8 cellular contexts compared by ENCODE assay signal in the genomic region with DNA sequence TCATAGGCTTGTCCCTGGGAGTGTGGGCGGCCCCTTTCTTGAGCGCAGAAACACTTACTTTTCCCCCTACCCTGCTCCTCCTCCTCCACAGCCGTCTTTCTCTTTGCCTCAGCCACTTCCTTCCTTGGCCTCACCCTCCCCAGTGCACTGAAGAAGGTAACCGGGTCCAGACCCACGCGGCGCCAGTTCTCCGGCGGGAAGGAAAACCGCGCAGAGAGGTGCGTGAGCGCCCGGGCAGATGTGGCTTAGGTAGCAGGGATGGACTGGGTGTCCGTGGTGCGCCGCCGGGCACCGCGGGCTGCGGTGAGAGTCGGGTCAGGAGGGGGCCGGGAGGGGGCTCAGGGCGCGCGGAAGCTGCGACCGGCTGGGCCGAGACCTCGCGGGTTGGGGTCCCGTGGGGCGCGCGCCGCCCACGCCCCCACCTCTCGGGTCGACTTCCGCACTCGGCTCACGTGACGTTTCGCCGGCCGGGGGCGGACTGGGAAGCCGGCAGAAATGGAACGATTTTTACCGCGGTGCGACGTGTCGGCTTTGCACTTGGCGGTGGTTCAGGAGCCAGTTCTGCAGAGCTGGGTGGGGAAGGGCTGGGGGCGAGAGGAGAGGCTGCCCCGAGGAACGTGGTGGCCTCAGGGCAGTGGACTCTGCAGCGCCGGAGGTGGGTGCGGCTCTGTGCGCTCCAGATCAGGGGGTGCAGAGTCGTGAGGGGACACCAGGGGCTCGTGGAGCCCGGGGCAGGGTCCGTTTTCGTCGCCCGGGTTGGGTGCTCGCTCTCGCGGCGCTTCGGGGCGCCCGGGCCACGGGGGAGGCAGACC. TPM values are rescaled to one million over a fixed set of nuclear protein-coding genes. Genes with fewer than 3 reads are reported as not detected.
A peak's percentile ranks its signal among the peaks of the same experiment; 100 is the strongest.
DNase-seq lines count a peak whose midpoint lies in the region; ATAC-seq and TF ChIP-seq lines count a peak whose summit lies in the region.

TSS of gene ABRACL (plus strand) at position 88 of the 812 bp plus-strand sequence. CDS start 5,416 bp downstream, outside the sequence.

- H2AFZ ChIP-seq in IMR-90 (replicated peaks; ENCODE audit: low read length, poor library complexity) (peak within 1 kb of the TSS; percentile 98), neuron (ENCODE audit: low read depth, low read length) (peak within 1 kb of the TSS; percentile 91)

- WGBS in IMR-90 (ENCODE audit: extremely low coverage in 2 of 2, insufficient read length in 1 of 2), 2 experiments, result 0% methylated on average over 47 of the region's 77 CpGs; no CpG with 5 or more reads in 1 of the 2 experiments

- peak within 1 kb of the TSS; percentile 98 for H3K4me3 ChIP-seq in IMR-90 (ENCODE audit: insufficient read depth, low read depth, low read length)
- H3K4me3 ChIP-seq in foreskin fibroblast (ENCODE audit: low read depth in 1 of 2, low read length in 2 of 2), result peak within 1 kb of the TSS; percentile 92 to 96
- H3K4me3 ChIP-seq in neuron (ENCODE audit: low read length), result peak within 1 kb of the TSS; percentile 69
- peak within 1 kb of the TSS; percentile 86 to 98 (median 92) for H3K4me3 ChIP-seq in subcutaneous abdominal adipose tissue (ENCODE audit: low read depth in 1 of 5, low read length in 5 of 5)

- peak within 1 kb of the TSS; percentile 32; the same call in 1 of the 3 replicates for H2BK15ac ChIP-seq in IMR-90 (ENCODE audit: low read depth, low read length)

- H2BK120ac ChIP-seq in IMR-90 (ENCODE audit: low read depth, low read length), result peak within 1 kb of the TSS; percentile 59

- peak within 1 kb of the TSS; percentile 83 for H2AK9ac ChIP-seq in IMR-90 (replicated peaks; ENCODE audit: low read depth, low read length, poor library complexity)

- peak within 1 kb of the TSS; percentile 79 for H3K18ac ChIP-seq in IMR-90 (ENCODE audit: low read depth, low read length)

- H3K9me1 ChIP-seq in IMR-90 (ENCODE audit: insufficient read depth, low read length), result peaks cover 11% of the 10 kb centered on the region; the same call in 1 of the 2 replicates

- H3K79me1 ChIP-seq in IMR-90 (ENCODE audit: low read depth in 1 of 2, low read length in 2 of 2), result peaks cover 7 to 46% of the 10 kb centered on the region in 2 experiments

- H3K4me1 ChIP-seq in IMR-90 (ENCODE audit: control insufficient read depth, insufficient read depth, low read length) (no peaks in the 10 kb centered on the region; the same call in 1 of the 2 replicates), neuron (ENCODE audit: insufficient read depth, low read length) (peaks cover 19% of the 10 kb centered on the region), subcutaneous abdominal adipose tissue (ENCODE audit: control insufficient read depth in 5 of 5, insufficient read depth in 5 of 5, low read length in 5 of 5) (peaks cover 0 to 24% (median 19%) of the 10 kb centered on the region in 5 donors)

- H3K9me3 ChIP-seq in IMR-90 (ENCODE audit: control insufficient read depth, insufficient read depth, low read length) (no peaks in the 10 kb centered on the region), neuron (ENCODE audit: low read length) (no peaks in the 10 kb centered on the region), subcutaneous abdominal adipose tissue (ENCODE audit: control insufficient read depth in 5 of 5, low read length in 5 of 5) (no peaks in the 10 kb centered on the region)

- peak within 1 kb of the TSS; percentile 81 for H3K4ac ChIP-seq in IMR-90 (ENCODE audit: low read depth, low read length)

- peak within 1 kb of the TSS; percentile 75 for H4K5ac ChIP-seq in IMR-90 (ENCODE audit: low read depth, low read length)

- peak within 1 kb of the TSS; percentile 85 for H3K9ac ChIP-seq in IMR-90 (ENCODE audit: low read depth, low read length)
- H3K9ac ChIP-seq in subcutaneous abdominal adipose tissue (ENCODE audit: low read length in 5 of 5), result peak within 1 kb of the TSS; percentile 39 to 83 (median 78)

- in situ Hi-C loops in IMR-90 (cut with MboI; ENCODE audit: low sequenced_read_pairs), result no loop called here

- ATAC-seq in GM21526 (IDR thresholded peaks at IDR 0.05; ENCODE audit: low FRiP score, unreplicated experiment), result peak; percentile 60
- peak; percentile 78 for ATAC-seq in IMR-90 (ENCODE audit: low read depth)

- CTCF ChIA-PET in IMR-90 (lab: Yijun Ruan, JAX), result no interaction called here

- peak within 1 kb of the TSS; percentile 76 for H4K91ac ChIP-seq in IMR-90 (ENCODE audit: insufficient read depth, low read depth, low read length)

- TF ChIP-seq POLR2A in IMR-90 (IDR thresholded peaks at IDR 0.05; ENCODE audit: low read depth, low read length) (peak; percentile 37), Raji (IDR thresholded peaks at IDR 0.05; ENCODE audit: insufficient read depth, low read depth, low read length) (peak; percentile 51)

- H3K27me3 ChIP-seq in IMR-90 (ENCODE audit: control insufficient read depth, insufficient read depth, low read length) (no peaks in the 10 kb centered on the region), neuron (ENCODE audit: insufficient read depth, low read length) (no peaks in the 10 kb centered on the region), subcutaneous abdominal adipose tissue (ENCODE audit: control insufficient read depth in 5 of 5, insufficient read depth in 4 of 5, low read length in 5 of 5) (no peaks in the 10 kb centered on the region)

- intact Hi-C loops in IMR-90 (cut with micrococcal nuclease), result no loop called here

- dilution Hi-C loops in IMR-90 (cut with HindIII; ENCODE audit: low sequenced_read_pairs, unreplicated experiment), result no loop called here

- H2BK5ac ChIP-seq in IMR-90 (ENCODE audit: low read depth, low read length, poor library complexity, severe bottlenecking), result peak within 1 kb of the TSS; percentile 75

- TF ChIP-seq RAD21 in IMR-90 (IDR thresholded peaks at IDR 0.05; ENCODE audit: low read length), result no peak

- DNase-seq in DMS153 (lab: John Stamatoyannopoulos, UW) (peak; percentile 44), IMR-90 (peak; percentile 63), foreskin fibroblast (peak; percentile 41 to 70)
- DNase-seq in activated effector memory CD4-positive, alpha-beta T cell treated with Interleukin-2 at 50 U/mL for 16 hours, result peak; percentile 70

- 0 out of 2 replicates have a peak within 1 kb of the TSS, but pooled peaks have one; percentile 26 for H2BK20ac ChIP-seq in IMR-90 (ENCODE audit: low read depth, low read length)

- peak within 1 kb of the TSS; percentile 46 for H3K56ac ChIP-seq in IMR-90 (ENCODE audit: extremely low read depth, insufficient read depth, low read length)

- H4K20me1 ChIP-seq in IMR-90 (ENCODE audit: insufficient read depth, low read length), result peaks cover 6% of the 10 kb centered on the region; the same call in 1 of the 2 replicates

- H3K14ac ChIP-seq in IMR-90 (replicated peaks; ENCODE audit: low read depth, low read length), result peak within 1 kb of the TSS; percentile 85

- H2AK5ac ChIP-seq in IMR-90 (ENCODE audit: low read depth, low read length), result peak within 1 kb of the TSS; percentile 55; the same call in 1 of the 2 replicates

- peak within 1 kb of the TSS; percentile 89 for H3K27ac ChIP-seq in IMR-90 (ENCODE audit: insufficient read depth, low read length)
- peak within 1 kb of the TSS; percentile 76 for H3K27ac ChIP-seq in subcutaneous abdominal adipose tissue (ENCODE audit: low read depth, low read length)

- H4K8ac ChIP-seq in IMR-90 (ENCODE audit: low read depth in 2 of 2, low read length in 2 of 2), result peak within 1 kb of the TSS; percentile 44 to 77

- TF ChIP-seq CTCF in IMR-90 (conservative IDR thresholded peaks at IDR 0.05; ENCODE audit: low read depth, low read length) (no peak), foreskin fibroblast (IDR thresholded peaks at IDR 0.05; ENCODE audit: low read depth, low read length) (no peak)

- BruUV-seq in IMR-90 (replicated peaks; lab: Mats Ljungman, UMichigan), result no TSS peak

- peak within 1 kb of the TSS; percentile 84 for H3K23ac ChIP-seq in IMR-90 (ENCODE audit: low read depth, low read length)

- peaks cover 8% of the 10 kb centered on the region for H3K36me3 ChIP-seq in IMR-90 (ENCODE audit: control insufficient read depth, insufficient read depth, low read length)
- H3K36me3 ChIP-seq in neuron (ENCODE audit: insufficient read depth, low read length), result peaks cover 4% of the 10 kb centered on the region
- H3K36me3 ChIP-seq in subcutaneous abdominal adipose tissue (ENCODE audit: control insufficient read depth in 5 of 5, insufficient read depth in 5 of 5, low read length in 5 of 5), result no peaks in the 10 kb centered on the region

- H3K4me2 ChIP-seq in IMR-90 (ENCODE audit: low read depth, low read length), result peak within 1 kb of the TSS; percentile 100

- POLR2A ChIA-PET in IMR-90 (lab: Charles Lee; ENCODE audit: unreplicated experiment), result no interaction called here

TF ChIP-seq in IMR-90, 13 proteins besides CTCF, POLR2A, EP300 and RAD21:
- TF ChIP-seq BHLHE40 (IDR thresholded peaks at IDR 0.05; ENCODE audit: low read depth, low read length) (peak; percentile 81), MAZ (IDR thresholded peaks at IDR 0.05; ENCODE audit: borderline replicate concordance, low read depth, low read length) (no peak), USF2 (IDR thresholded peaks at IDR 0.05; ENCODE audit: low read depth, low read length) (peak; percentile 85)
TF ChIP-seq in IMR-90: peak in this region for 2.

RNA-seq across cellular contexts. Expression of gene ABRACL, which starts in this region (rescaled TPM):
- total RNA-seq in IMR-90 (2012; rRNA removed), result 16.0 and 42.8 TPM in 2 replicates
- 27.5 and 27.9 TPM in 2 replicates for polyA plus RNA-seq in IMR-90 (2012; rRNA removed)
- 5.8 and 7.6 TPM in 2 replicates for polyA plus RNA-seq in IMR-90 (2012; cell fraction: cytosol; rRNA removed)
- polyA plus RNA-seq in IMR-90 (2012; cell fraction: nucleus; rRNA removed; ENCODE audit: low replicate concordance), result 2.0 and 6.9 TPM in 2 replicates

Comparison
In these comparisons a context has a peak if more than half of its experiments do, and no peak if none do; other contexts are left out.
1. Peak in every context shown above with its lines: DNase-seq, ATAC-seq, H3K4me3 ChIP-seq and H3K27ac ChIP-seq.